Comparison of ENCODE assay signal across 6 cellular contexts in genomic region chr12:971991-972390, GRCh38.
"Had no signal": no experiment of that assay in that cellular context is flagged by ENCODE, and none has a peak within 500 bp of the region (broad histone marks: within the 10 kb centered on the region; RNA-seq: fewer than 3 reads in every experiment).

No MANE protein-coding gene starts in this region.

- H3K4me3 ChIP-seq: K562 had no signal

- H3K27ac ChIP-seq: HL-60 had no signal

- DNase-seq: IMR-90, KBM-7 had no signal

- FAIRE-seq: HepG2, HTR-8/SVneo, K562 had no signal
